1 cellular context compared by ENCODE assay signal in genomic region chr20:62617711-62618483, GRCh38.
TF ChIP-seq lines count a peak whose summit lies in the region.

No MANE protein-coding gene starts in this region.

TF ChIP-seq in GM12878, 131 proteins besides CTCF, POLR2A, EP300 and RAD21 (continued from another document):
- TF ChIP-seq ATF7 (IDR thresholded peaks at IDR 0.05; ENCODE audit: low read depth) (no peak), SREBF2 (IDR thresholded peaks at IDR 0.05; ENCODE audit: low read length) (no peak), BCL11A (IDR thresholded peaks at IDR 0.05; ENCODE audit: low read depth, low read length) (no peak), EED (IDR thresholded peaks at IDR 0.05; ENCODE audit: low read depth) (no peak), FOXK2 (IDR thresholded peaks at IDR 0.05) (no peak), LARP7 (IDR thresholded peaks at IDR 0.05) (no peak), FOS (IDR thresholded peaks at IDR 0.05; ENCODE audit: borderline replicate concordance, extremely low read depth, insufficient read length) (no peak), STAT3 (IDR thresholded peaks at IDR 0.05; ENCODE audit: low read depth, low read length) (no peak), NFIC (IDR thresholded peaks at IDR 0.05; ENCODE audit: low read depth, low read length) (no peak), MEF2A (IDR thresholded peaks at IDR 0.05; ENCODE audit: insufficient read depth, low read depth, low read length) (no peak), ATF3 (IDR thresholded peaks at IDR 0.05; ENCODE audit: borderline replicate concordance, extremely low read depth, low read depth, low read length) (no peak), ZNF217 (IDR thresholded peaks at IDR 0.05) (no peak), SPI1 (IDR thresholded peaks at IDR 0.05; ENCODE audit: borderline replicate concordance, insufficient read depth, low read depth, low read length) (no peak), BACH1 (IDR thresholded peaks at IDR 0.05; ENCODE audit: borderline replicate concordance) (0 out of 2 replicates have a peak, but pooled peaks have one; percentile 15), ZNF24 (IDR thresholded peaks at IDR 0.05) (no peak), BHLHE40 (IDR thresholded peaks at IDR 0.05; ENCODE audit: borderline replicate concordance in 1 of 2, low read depth in 2 of 2, low read length in 1 of 2) (peak in 1 of 2 experiments; percentile 58; a peak in 2 of 4 replicates), RB1 (IDR thresholded peaks at IDR 0.05; ENCODE audit: borderline replicate concordance) (no peak), PAX5 (IDR thresholded peaks at IDR 0.05; ENCODE audit: borderline replicate concordance, low read depth, low read length) (0 out of 2 replicates have a peak, but pooled peaks have one; percentile 27), EZH2 (IDR thresholded peaks at IDR 0.05; ENCODE audit: borderline replicate concordance, control insufficient read depth, low read depth, low read length) (no peak), RBBP5 (conservative IDR thresholded peaks at IDR 0.05) (no peak), IRF4 (IDR thresholded peaks at IDR 0.05; ENCODE audit: low read depth, low read length) (no peak), DPF2 (IDR thresholded peaks at IDR 0.05) (0 out of 2 replicates have a peak, but pooled peaks have one; percentile 0), NR2F1 (conservative IDR thresholded peaks at IDR 0.05) (no peak), POU2F2 (IDR thresholded peaks at IDR 0.05; ENCODE audit: borderline replicate concordance, low read depth, low read length) (no peak), SMARCA5 (IDR thresholded peaks at IDR 0.05) (0 out of 2 replicates have a peak, but pooled peaks have one; percentile 34), NKRF (conservative IDR thresholded peaks at IDR 0.05) (no peak)
- TF ChIP-seq, protein P1, sequence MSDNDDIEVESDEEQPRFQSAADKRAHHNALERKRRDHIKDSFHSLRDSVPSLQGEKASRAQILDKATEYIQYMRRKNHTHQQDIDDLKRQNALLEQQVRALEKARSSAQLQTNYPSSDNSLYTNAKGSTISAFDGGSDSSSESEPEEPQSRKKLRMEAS (IDR thresholded peaks at IDR 0.05; ENCODE audit: low read depth, low read length), result no peak
- TF ChIP-seq, protein P2, sequence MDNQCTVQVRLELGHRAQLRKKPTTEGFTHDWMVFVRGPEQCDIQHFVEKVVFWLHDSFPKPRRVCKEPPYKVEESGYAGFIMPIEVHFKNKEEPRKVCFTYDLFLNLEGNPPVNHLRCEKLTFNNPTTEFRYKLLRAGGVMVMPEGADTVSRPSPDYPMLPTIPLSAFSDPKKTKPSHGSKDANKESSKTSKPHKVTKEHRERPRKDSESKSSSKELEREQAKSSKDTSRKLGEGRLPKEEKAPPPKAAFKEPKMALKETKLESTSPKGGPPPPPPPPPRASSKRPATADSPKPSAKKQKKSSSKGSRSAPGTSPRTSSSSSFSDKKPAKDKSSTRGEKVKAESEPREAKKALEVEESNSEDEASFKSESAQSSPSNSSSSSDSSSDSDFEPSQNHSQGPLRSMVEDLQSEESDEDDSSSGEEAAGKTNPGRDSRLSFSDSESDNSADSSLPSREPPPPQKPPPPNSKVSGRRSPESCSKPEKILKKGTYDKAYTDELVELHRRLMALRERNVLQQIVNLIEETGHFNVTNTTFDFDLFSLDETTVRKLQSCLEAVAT (IDR thresholded peaks at IDR 0.05), result 0 out of 2 replicates have a peak, but pooled peaks have one; percentile 29
- TF ChIP-seq, protein P3, sequence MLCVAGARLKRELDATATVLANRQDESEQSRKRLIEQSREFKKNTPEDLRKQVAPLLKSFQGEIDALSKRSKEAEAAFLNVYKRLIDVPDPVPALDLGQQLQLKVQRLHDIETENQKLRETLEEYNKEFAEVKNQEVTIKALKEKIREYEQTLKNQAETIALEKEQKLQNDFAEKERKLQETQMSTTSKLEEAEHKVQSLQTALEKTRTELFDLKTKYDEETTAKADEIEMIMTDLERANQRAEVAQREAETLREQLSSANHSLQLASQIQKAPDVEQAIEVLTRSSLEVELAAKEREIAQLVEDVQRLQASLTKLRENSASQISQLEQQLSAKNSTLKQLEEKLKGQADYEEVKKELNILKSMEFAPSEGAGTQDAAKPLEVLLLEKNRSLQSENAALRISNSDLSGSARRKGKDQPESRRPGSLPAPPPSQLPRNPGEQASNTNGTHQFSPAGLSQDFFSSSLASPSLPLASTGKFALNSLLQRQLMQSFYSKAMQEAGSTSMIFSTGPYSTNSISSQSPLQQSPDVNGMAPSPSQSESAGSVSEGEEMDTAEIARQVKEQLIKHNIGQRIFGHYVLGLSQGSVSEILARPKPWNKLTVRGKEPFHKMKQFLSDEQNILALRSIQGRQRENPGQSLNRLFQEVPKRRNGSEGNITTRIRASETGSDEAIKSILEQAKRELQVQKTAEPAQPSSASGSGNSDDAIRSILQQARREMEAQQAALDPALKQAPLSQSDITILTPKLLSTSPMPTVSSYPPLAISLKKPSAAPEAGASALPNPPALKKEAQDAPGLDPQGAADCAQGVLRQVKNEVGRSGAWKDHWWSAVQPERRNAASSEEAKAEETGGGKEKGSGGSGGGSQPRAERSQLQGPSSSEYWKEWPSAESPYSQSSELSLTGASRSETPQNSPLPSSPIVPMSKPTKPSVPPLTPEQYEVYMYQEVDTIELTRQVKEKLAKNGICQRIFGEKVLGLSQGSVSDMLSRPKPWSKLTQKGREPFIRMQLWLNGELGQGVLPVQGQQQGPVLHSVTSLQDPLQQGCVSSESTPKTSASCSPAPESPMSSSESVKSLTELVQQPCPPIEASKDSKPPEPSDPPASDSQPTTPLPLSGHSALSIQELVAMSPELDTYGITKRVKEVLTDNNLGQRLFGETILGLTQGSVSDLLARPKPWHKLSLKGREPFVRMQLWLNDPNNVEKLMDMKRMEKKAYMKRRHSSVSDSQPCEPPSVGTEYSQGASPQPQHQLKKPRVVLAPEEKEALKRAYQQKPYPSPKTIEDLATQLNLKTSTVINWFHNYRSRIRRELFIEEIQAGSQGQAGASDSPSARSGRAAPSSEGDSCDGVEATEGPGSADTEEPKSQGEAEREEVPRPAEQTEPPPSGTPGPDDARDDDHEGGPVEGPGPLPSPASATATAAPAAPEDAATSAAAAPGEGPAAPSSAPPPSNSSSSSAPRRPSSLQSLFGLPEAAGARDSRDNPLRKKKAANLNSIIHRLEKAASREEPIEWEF (IDR thresholded peaks at IDR 0.05; ENCODE audit: insufficient replicate concordance, low read depth, low read length), result no peak
TF ChIP-seq in GM12878: peak in this region for 7.
